In the genomic region with DNA sequence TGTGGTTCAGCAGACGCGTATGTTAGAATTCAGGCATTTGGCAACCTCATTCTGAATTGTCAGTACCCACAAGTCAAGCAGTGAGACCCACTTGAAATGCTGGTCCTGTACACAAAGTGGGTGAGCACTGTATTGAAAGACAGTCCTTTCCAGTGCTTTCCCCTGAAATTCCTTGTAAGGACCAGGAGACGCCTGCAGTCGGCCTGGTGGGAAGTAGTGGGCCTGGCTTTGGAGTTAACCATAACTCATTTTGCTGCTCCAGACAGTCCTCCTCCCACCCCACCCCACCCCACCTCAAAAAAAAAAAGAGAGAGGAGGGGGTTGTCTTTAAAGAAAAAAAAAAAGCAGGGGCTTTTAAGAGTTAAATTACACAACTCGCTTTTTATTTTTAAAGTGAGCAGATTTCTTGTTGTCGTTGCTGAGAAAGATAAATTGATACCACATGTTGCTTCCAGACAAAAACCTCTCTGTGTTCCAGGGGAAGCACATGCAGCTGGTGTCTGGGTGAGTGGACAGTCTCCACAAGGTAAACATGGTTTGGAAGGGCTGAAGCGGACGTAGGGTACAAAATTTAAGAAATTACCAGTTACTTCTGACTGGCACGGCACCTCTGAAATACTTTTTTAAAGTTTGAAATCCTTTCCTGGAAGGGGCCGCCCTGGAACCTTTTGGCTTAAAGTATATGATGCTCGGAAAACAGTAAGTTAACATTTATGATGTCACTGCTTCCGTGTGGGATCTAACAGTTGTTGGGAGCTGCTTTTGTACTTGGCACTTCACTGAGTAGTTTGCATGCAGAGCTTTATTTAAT, we compare ENCODE assay signal across 11 cellular contexts.
DNase-seq lines count a peak whose midpoint lies in the region; ATAC-seq and TF ChIP-seq lines count a peak whose summit lies in the region.
"Had no signal": no experiment of that assay in that cellular context is flagged by ENCODE, and none has a peak within 500 bp of the region (broad histone marks: within the 10 kb centered on the region; RNA-seq: fewer than 3 reads in every experiment).

No MANE protein-coding gene starts in this region.

- H3K9me3 ChIP-seq in left ventricle myocardium inferior (replicated peaks), result no peaks in the 10 kb centered on the region
- H3K9me3 ChIP-seq in gastrocnemius medialis, result no peaks in the 10 kb centered on the region

- DNase-seq in EH (ENCODE audit: low read depth) (peak; percentile 80), WTC11 (ENCODE audit: low spot score) (no peak), left ventricle myocardium inferior (no peak), gastrocnemius medialis (peak; percentile 52 to 69), NCI-H1436 treated with DMSO at 0.1 percent for 48 hours (lab: John Stamatoyannopoulos, UW) (no peak)
- DNase-seq in natural killer cell treated with Interleukin-12 subunit alpha and Interleukin-12 subunit beta and Interleukin-15 and Interleukin-18, amount 100 ng/mL, for 72 hours (ENCODE audit: low spot score), result no peak
- DNase-seq in effector memory CD8-positive, alpha-beta T cell, result no peak
- DNase-seq: activated gamma-delta T cell, GOT3, SIG-M5 had no signal

- H3K4me3 Mint-ChIP-seq in WTC11, result no peak overlapping the region
- no peak overlapping the region for H3K4me3 Mint-ChIP-seq in natural killer cell treated with Interleukin-12 subunit alpha and Interleukin-12 subunit beta and Interleukin-15 and Interleukin-18, amount 100 ng/mL, for 72 hours
- H3K4me3 Mint-ChIP-seq in effector memory CD8-positive, alpha-beta T cell, result no peak overlapping the region

- H3K4me1 ChIP-seq in left ventricle myocardium inferior (peaks cover 97% of the 10 kb centered on the region), gastrocnemius medialis (peaks cover 77 to 85% of the 10 kb centered on the region in 2 donors)

- POLR2A ChIA-PET in WTC11 (lab: Charles Lee), result no interaction called here

- TF ChIP-seq POLR2A in gastrocnemius medialis (IDR thresholded peaks at IDR 0.05), result peak; percentile 33 to 75

- TF ChIP-seq CTCF in WTC11 (IDR thresholded peaks at IDR 0.05) (no peak), left ventricle myocardium inferior (IDR thresholded peaks at IDR 0.05; ENCODE audit: borderline replicate concordance) (no peak), gastrocnemius medialis (IDR thresholded peaks at IDR 0.05 in 4 of 5, conservative IDR thresholded peaks at IDR 0.05 in 1 of 5) (no peak)

- no peaks in the 10 kb centered on the region for H3K36me3 Mint-ChIP-seq in WTC11
- H3K36me3 Mint-ChIP-seq in natural killer cell treated with Interleukin-12 subunit alpha and Interleukin-12 subunit beta and Interleukin-15 and Interleukin-18, amount 100 ng/mL, for 72 hours, result no peaks in the 10 kb centered on the region
- H3K36me3 Mint-ChIP-seq in effector memory CD8-positive, alpha-beta T cell (ENCODE audit: insufficient read depth), result peaks cover 3% of the 10 kb centered on the region

- H3K27ac ChIP-seq in left ventricle myocardium inferior (replicated peaks) (peak overlapping the region; percentile 94), gastrocnemius medialis (peak overlapping the region; percentile 89 to 94 (median 92))

- H3K4me1 Mint-ChIP-seq in WTC11, result peaks cover 49% of the 10 kb centered on the region
- peaks cover 38 to 54% of the 10 kb centered on the region in 2 donors for H3K4me1 Mint-ChIP-seq in natural killer cell treated with Interleukin-12 subunit alpha and Interleukin-12 subunit beta and Interleukin-15 and Interleukin-18, amount 100 ng/mL, for 72 hours (ENCODE audit: low read depth in 2 of 2)
- H3K4me1 Mint-ChIP-seq in effector memory CD8-positive, alpha-beta T cell (ENCODE audit: low read depth in 2 of 2), result peaks cover 32 to 52% of the 10 kb centered on the region in 2 donors

- H3K36me3 ChIP-seq in left ventricle myocardium inferior (no peaks in the 10 kb centered on the region), gastrocnemius medialis (no peaks in the 10 kb centered on the region)

- intact Hi-C loops in left ventricle myocardium inferior (cut with micrococcal nuclease) (loop anchor here (10.0 kb wide), 1 partner anchor 91 kb away; a partner anchor contains a TSS), gastrocnemius medialis (cut with DNase I; ENCODE audit: low total_unique reads) (loop anchor here (2.0 to 10.0 kb wide), 3 partner anchors 33 to 1161 kb away; a partner anchor contains a TSS)

- H3K27ac Mint-ChIP-seq in WTC11, result peak overlapping the region; percentile 45; the same call in 1 of the 2 replicates
- no peak overlapping the region for H3K27ac Mint-ChIP-seq in natural killer cell treated with Interleukin-12 subunit alpha and Interleukin-12 subunit beta and Interleukin-15 and Interleukin-18, amount 100 ng/mL, for 72 hours
- H3K27ac Mint-ChIP-seq in effector memory CD8-positive, alpha-beta T cell, result no peak overlapping the region

- CTCF ChIA-PET in WTC11 (lab: Charles Lee), result no interaction called here

- peaks cover 5% of the 10 kb centered on the region for H3K9me3 Mint-ChIP-seq in WTC11
- H3K9me3 Mint-ChIP-seq in natural killer cell treated with Interleukin-12 subunit alpha and Interleukin-12 subunit beta and Interleukin-15 and Interleukin-18, amount 100 ng/mL, for 72 hours, result no peaks in the 10 kb centered on the region
- no peaks in the 10 kb centered on the region for H3K9me3 Mint-ChIP-seq in effector memory CD8-positive, alpha-beta T cell

- H3K4me3 ChIP-seq in left ventricle myocardium inferior, result peak overlapping the region; percentile 43
- H3K4me3 ChIP-seq in gastrocnemius medialis, result peak overlapping the region; percentile 50 to 67 (median 62)

- H3K27me3 Mint-ChIP-seq in WTC11 (ENCODE audit: low read depth), result no peaks in the 10 kb centered on the region
- H3K27me3 Mint-ChIP-seq in natural killer cell treated with Interleukin-12 subunit alpha and Interleukin-12 subunit beta and Interleukin-15 and Interleukin-18, amount 100 ng/mL, for 72 hours, result no peaks in the 10 kb centered on the region
- H3K27me3 Mint-ChIP-seq in effector memory CD8-positive, alpha-beta T cell, result no peaks in the 10 kb centered on the region

- ATAC-seq in WTC11 (peak; percentile 34; the same call in 1 of the 2 replicates), gastrocnemius medialis (peak; percentile 37 to 60), GM21367 (IDR thresholded peaks at IDR 0.05; ENCODE audit: unreplicated experiment) (no peak)
- no peak for ATAC-seq in natural killer cell treated with Interleukin-12 subunit alpha and Interleukin-12 subunit beta and Interleukin-15 and Interleukin-18, amount 100 ng/mL, for 72 hours
- no peak for ATAC-seq in effector memory CD8-positive, alpha-beta T cell (replicated peaks)

- H3K27me3 ChIP-seq in left ventricle myocardium inferior (ENCODE audit: low read depth) (no peaks in the 10 kb centered on the region), gastrocnemius medialis (no peaks in the 10 kb centered on the region)

- in situ Hi-C loops in gastrocnemius medialis (cut with MboI; ENCODE audit: low sequenced_read_pairs in 4 of 4), result loop anchor here in 3 of 4 donors (5.0 to 25.0 kb wide), 3 partner anchors 94 to 431 kb away; a partner anchor contains a TSS

TF ChIP-seq in WTC11, 78 proteins besides CTCF, POLR2A, EP300 and RAD21 (continues in another document):
- TF ChIP-seq OVOL2 (CRISPR knock-in tag; IDR thresholded peaks at IDR 0.05; ENCODE audit: borderline replicate concordance), result no peak
- no peak for TF ChIP-seq CREM (CRISPR knock-in tag; IDR thresholded peaks at IDR 0.05)
- TF ChIP-seq, protein P1, sequence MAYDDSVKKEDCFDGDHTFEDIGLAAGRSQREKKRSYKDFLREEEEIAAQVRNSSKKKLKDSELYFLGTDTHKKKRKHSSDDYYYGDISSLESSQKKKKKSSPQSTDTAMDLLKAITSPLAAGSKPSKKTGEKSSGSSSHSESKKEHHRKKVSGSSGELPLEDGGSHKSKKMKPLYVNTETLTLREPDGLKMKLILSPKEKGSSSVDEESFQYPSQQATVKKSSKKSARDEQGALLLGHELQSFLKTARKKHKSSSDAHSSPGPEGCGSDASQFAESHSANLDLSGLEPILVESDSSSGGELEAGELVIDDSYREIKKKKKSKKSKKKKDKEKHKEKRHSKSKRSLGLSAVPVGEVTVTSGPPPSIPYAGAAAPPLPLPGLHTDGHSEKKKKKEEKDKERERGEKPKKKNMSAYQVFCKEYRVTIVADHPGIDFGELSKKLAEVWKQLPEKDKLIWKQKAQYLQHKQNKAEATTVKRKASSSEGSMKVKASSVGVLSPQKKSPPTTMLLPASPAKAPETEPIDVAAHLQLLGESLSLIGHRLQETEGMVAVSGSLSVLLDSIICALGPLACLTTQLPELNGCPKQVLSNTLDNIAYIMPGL (CRISPR knock-in tag; IDR thresholded peaks at IDR 0.05), result no peak
- TF ChIP-seq, protein P2, sequence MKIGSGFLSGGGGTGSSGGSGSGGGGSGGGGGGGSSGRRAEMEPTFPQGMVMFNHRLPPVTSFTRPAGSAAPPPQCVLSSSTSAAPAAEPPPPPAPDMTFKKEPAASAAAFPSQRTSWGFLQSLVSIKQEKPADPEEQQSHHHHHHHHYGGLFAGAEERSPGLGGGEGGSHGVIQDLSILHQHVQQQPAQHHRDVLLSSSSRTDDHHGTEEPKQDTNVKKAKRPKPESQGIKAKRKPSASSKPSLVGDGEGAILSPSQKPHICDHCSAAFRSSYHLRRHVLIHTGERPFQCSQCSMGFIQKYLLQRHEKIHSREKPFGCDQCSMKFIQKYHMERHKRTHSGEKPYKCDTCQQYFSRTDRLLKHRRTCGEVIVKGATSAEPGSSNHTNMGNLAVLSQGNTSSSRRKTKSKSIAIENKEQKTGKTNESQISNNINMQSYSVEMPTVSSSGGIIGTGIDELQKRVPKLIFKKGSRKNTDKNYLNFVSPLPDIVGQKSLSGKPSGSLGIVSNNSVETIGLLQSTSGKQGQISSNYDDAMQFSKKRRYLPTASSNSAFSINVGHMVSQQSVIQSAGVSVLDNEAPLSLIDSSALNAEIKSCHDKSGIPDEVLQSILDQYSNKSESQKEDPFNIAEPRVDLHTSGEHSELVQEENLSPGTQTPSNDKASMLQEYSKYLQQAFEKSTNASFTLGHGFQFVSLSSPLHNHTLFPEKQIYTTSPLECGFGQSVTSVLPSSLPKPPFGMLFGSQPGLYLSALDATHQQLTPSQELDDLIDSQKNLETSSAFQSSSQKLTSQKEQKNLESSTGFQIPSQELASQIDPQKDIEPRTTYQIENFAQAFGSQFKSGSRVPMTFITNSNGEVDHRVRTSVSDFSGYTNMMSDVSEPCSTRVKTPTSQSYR (CRISPR knock-in tag; IDR thresholded peaks at IDR 0.05), result no peak
- TF ChIP-seq ELF4 (CRISPR knock-in tag; IDR thresholded peaks at IDR 0.05; ENCODE audit: low read depth), result no peak
- no peak for TF ChIP-seq MXD4 (CRISPR knock-in tag; IDR thresholded peaks at IDR 0.05; ENCODE audit: borderline replicate concordance)
- TF ChIP-seq ZNF219 (CRISPR knock-in tag; IDR thresholded peaks at IDR 0.05; ENCODE audit: borderline replicate concordance), result no peak

Comparison
In these comparisons a context has a peak if more than half of its experiments do, and no peak if none do; other contexts are left out.
1. DNase-seq: peak in EH (single experiment) and gastrocnemius medialis (2 of 2); none in WTC11 (single experiment), left ventricle myocardium inferior (single experiment), natural killer cell treated with Interleukin-12 subunit alpha and Interleukin-12 subunit beta and Interleukin-15 and Interleukin-18, amount 100 ng/mL, for 72 hours (single experiment), NCI-H1436 treated with DMSO at 0.1 percent for 48 hours (single experiment) and effector memory CD8-positive, alpha-beta T cell (0 of 3).
2. ATAC-seq: peak in WTC11 (single experiment) and gastrocnemius medialis (2 of 2); none in natural killer cell treated with Interleukin-12 subunit alpha and Interleukin-12 subunit beta and Interleukin-15 and Interleukin-18, amount 100 ng/mL, for 72 hours (0 of 2), GM21367 (single experiment) and effector memory CD8-positive, alpha-beta T cell (single experiment).